8 cellular contexts compared by ENCODE assay signal in the genomic region with DNA sequence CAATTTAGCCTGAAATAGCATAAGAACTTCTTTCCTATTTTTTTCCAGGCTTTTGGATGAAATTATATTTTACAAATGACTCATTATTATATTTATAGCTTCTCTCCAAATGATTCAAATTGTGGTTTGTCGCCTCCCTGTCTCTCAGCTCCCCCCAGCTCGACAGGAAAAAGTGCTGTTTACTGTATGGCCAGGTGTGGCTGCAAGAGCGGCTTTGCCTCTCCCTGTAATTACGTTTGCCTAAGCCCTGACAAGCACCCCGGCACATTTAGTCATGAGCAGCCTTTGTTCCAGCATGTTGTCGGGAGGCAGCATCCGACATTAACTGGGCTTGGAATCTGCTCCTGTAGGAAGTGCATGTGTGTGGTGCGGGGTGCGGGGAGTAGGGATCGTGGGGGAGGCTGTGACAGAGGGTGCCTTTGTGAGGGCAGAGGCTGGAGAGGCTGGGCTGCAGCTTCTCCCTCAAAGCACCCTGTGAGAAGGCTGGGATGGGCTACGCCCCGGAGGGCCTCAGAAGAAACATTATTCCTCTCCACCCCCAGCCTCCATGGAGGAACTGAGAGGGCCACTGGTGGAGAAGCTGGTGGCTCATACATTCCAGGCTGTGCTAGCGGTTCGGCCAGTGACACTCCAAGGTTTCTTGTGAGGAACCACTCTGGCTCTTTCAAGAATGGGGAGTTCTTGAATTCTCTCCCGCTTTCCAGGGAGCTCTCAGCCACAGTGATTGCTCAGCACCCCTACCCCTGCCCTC. TPM values are rescaled to one million over a fixed set of nuclear protein-coding genes. Genes with fewer than 3 reads are reported as not detected.
A peak's percentile ranks its signal among the peaks of the same experiment; 100 is the strongest.
DNase-seq lines count a peak whose midpoint lies in the region; ATAC-seq lines count a peak whose summit lies in the region.

No MANE protein-coding gene starts in this region.

- peak overlapping the region in 7 of 11 experiments; percentile 21 to 48 (median 28); a peak in 12 of 22 replicates for H3K4me2 ChIP-seq in BLaER1 treated with 17β-estradiol and CSF1 and Interleukin-3, amounts not matched to agents 10 nM and 100 nM

- peaks cover 12 to 22% (median 16%) of the 10 kb centered on the region in 10 experiments; a peak in 17 of 20 replicates for H3K4me1 ChIP-seq in BLaER1 treated with 17β-estradiol and CSF1 and Interleukin-3, amounts not matched to agents 10 nM and 100 nM
- H3K4me1 ChIP-seq in SJCRH30, result peaks cover 48% of the 10 kb centered on the region
- peaks cover 58% of the 10 kb centered on the region for H3K4me1 ChIP-seq in muscle layer of colon (ENCODE audit: insufficient read depth, low read length)

- H3K27ac ChIP-seq in BLaER1 treated with 17β-estradiol and CSF1 and Interleukin-3, amounts not matched to agents 10 nM and 100 nM, result no peak overlapping the region
- H3K27ac ChIP-seq in KOPT-K1 (ENCODE audit: low read depth, low read length, poor library complexity, severe bottlenecking) (peak overlapping the region; percentile 61), SJCRH30 (peak overlapping the region; percentile 30), muscle layer of colon (ENCODE audit: low read depth, low read length) (peak overlapping the region; percentile 89)

- H3K27me3 ChIP-seq in BLaER1 treated with 17β-estradiol and CSF1 and Interleukin-3, amounts not matched to agents 10 nM and 100 nM, result peaks cover 0 to 6% (median 2%) of the 10 kb centered on the region in 11 experiments; a peak in 6 of 22 replicates
- H3K27me3 ChIP-seq in SJCRH30, result no peaks in the 10 kb centered on the region
- H3K27me3 ChIP-seq in muscle layer of colon (ENCODE audit: control insufficient read depth in 1 of 2, insufficient read depth in 2 of 2, low read length in 2 of 2), result no peaks in the 10 kb centered on the region

- H4K20me1 ChIP-seq in BLaER1 treated with 17β-estradiol and CSF1 and Interleukin-3, amounts not matched to agents 10 nM and 100 nM, result no peaks in the 10 kb centered on the region

- DNase-seq in SJCRH30, result peak; percentile 100
- DNase-seq in ecto neural progenitor cell (ENCODE audit: low spot score), result peak; percentile 68

- peak overlapping the region in 2 of 11 experiments; percentile 18 to 24; a peak in 2 of 22 replicates for H3K9ac ChIP-seq in BLaER1 treated with 17β-estradiol and CSF1 and Interleukin-3, amounts not matched to agents 10 nM and 100 nM
- no peak overlapping the region for H3K9ac ChIP-seq in muscle layer of colon (ENCODE audit: low read length)

- peaks cover 10 to 19% (median 13%) of the 10 kb centered on the region in 11 experiments for H3K9me3 ChIP-seq in BLaER1 treated with 17β-estradiol and CSF1 and Interleukin-3, amounts not matched to agents 10 nM and 100 nM (replicated peaks in 1 of 11)
- peaks cover 8% of the 10 kb centered on the region for H3K9me3 ChIP-seq in KOPT-K1 (ENCODE audit: insufficient read depth, low read length, poor library complexity, severe bottlenecking)
- H3K9me3 ChIP-seq in SJCRH30 (replicated peaks), result peaks cover 11% of the 10 kb centered on the region; the same call in 1 of the 2 replicates
- no peaks in the 10 kb centered on the region for H3K9me3 ChIP-seq in muscle layer of colon (ENCODE audit: low read length)

- H3K36me3 ChIP-seq in BLaER1 treated with 17β-estradiol and CSF1 and Interleukin-3, amounts not matched to agents 10 nM and 100 nM, result no peaks in the 10 kb centered on the region
- H3K36me3 ChIP-seq in KOPT-K1 (ENCODE audit: insufficient read depth, low read length) (no peaks in the 10 kb centered on the region), SJCRH30 (no peaks in the 10 kb centered on the region), muscle layer of colon (ENCODE audit: insufficient read depth, low read length) (no peaks in the 10 kb centered on the region)

- ATAC-seq in GM21526 (IDR thresholded peaks at IDR 0.05; ENCODE audit: low FRiP score, unreplicated experiment) (no peak), HG02798 (IDR thresholded peaks at IDR 0.05; ENCODE audit: poor library complexity, unreplicated experiment) (no peak), HG03175 (IDR thresholded peaks at IDR 0.05; ENCODE audit: unreplicated experiment) (no peak)

- H3K4me3 ChIP-seq in BLaER1 treated with 17β-estradiol and CSF1 and Interleukin-3, amounts not matched to agents 10 nM and 100 nM, result no peak overlapping the region
- H3K4me3 ChIP-seq in SJCRH30 (peak overlapping the region; percentile 44), muscle layer of colon (ENCODE audit: low read depth in 1 of 2, low read length in 2 of 2) (peak overlapping the region in 1 of 2 donors; percentile 24)

RNA-seq across cellular contexts. Expression of a gene that starts 42.1 kb away (rescaled TPM):
- total RNA-seq in SJCRH30 (2014; rRNA removed; shearing (Covaris generic)), result 803 and 887 TPM in 2 replicates

RNA-seq across cellular contexts. Expression of a gene that starts 52.8 kb away (rescaled TPM):
- 223 and 224 TPM in 2 replicates for total RNA-seq in SJCRH30 (2014; rRNA removed; shearing (Covaris generic))

Comparison
In these comparisons a context has a peak if more than half of its experiments do, and no peak if none do; other contexts are left out.
1. H3K27ac ChIP-seq: peak in KOPT-K1 (single experiment), SJCRH30 (single experiment) and muscle layer of colon (single experiment); none in BLaER1 treated with 17β-estradiol and CSF1 and Interleukin-3, amounts not matched to agents 10 nM and 100 nM (0 of 11).